8 cellular contexts compared by ENCODE assay signal in the genomic region with DNA sequence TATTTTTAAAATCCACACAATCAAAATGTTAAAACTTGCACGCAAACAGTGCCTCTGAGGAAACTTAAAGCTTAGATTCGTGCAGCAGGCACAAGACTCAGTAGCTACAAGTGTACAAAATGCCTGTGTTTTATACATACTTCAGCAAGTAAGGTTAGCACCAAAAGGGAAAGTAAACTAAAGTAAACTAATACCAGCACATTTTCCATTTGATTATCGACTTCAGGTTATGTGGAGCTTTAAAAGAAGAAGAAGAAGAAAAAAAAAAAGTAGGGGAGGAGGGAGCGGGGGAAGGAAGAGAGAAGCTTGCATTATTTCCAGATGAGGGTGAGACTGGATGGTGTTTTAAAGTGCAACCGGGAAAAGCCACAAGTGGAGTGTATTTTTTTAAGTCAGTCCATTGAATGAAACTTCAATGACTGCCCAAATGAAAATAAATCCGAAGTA.
A peak's percentile ranks its signal among the peaks of the same experiment; 100 is the strongest.
DNase-seq lines count a peak whose midpoint lies in the region; TF ChIP-seq lines count a peak whose summit lies in the region.

No MANE protein-coding gene starts in this region.

- H3K36me3 Mint-ChIP-seq in T-helper 1 cell treated with Interleukin-12 subunit alpha and Interleukin-12 subunit beta and Interleukin-4 antibody, amounts not matched to agents 30 μg/mL and 1 μg/mL, for 36 hours (ENCODE audit: low read depth), result no peaks in the 10 kb centered on the region

- DNase-seq in T-helper 1 cell (no peak), LNCaP clone FGC (ENCODE audit: low read depth) (no peak), brain pericyte (ENCODE audit: low read depth, low spot score) (peak; percentile 25), left kidney (ENCODE audit: low read depth, low spot score) (peak; percentile 56), superior temporal gyrus (ENCODE audit: extremely low spot score) (peak; percentile 78), HuH-7 (ENCODE audit: low spot score) (no peak)
- DNase-seq in activated effector memory CD4-positive, alpha-beta T cell treated with anti-CD3 and anti-CD28 coated beads, Interleukin-2, amount 50 U/mL, for 16 hours, result no peak

- peaks cover 18% of the 10 kb centered on the region for H3K4me1 Mint-ChIP-seq in T-helper 1 cell treated with Interleukin-12 subunit alpha and Interleukin-12 subunit beta and Interleukin-4 antibody, amounts not matched to agents 30 μg/mL and 1 μg/mL, for 36 hours (ENCODE audit: low read depth)

- peak overlapping the region; percentile 82 for H3K27ac Mint-ChIP-seq in T-helper 1 cell treated with Interleukin-12 subunit alpha and Interleukin-12 subunit beta and Interleukin-4 antibody, amounts not matched to agents 30 μg/mL and 1 μg/mL, for 36 hours

- H3K9me3 Mint-ChIP-seq in T-helper 1 cell treated with Interleukin-12 subunit alpha and Interleukin-12 subunit beta and Interleukin-4 antibody, amounts not matched to agents 30 μg/mL and 1 μg/mL, for 36 hours, result no peaks in the 10 kb centered on the region

- no peaks in the 10 kb centered on the region for H3K27me3 Mint-ChIP-seq in T-helper 1 cell treated with Interleukin-12 subunit alpha and Interleukin-12 subunit beta and Interleukin-4 antibody, amounts not matched to agents 30 μg/mL and 1 μg/mL, for 36 hours (ENCODE audit: low read depth)

- H3K4me3 ChIP-seq in LNCaP clone FGC (ENCODE audit: low read depth, low read length), result peak overlapping the region; percentile 51

- no peak for TF ChIP-seq CTCF in LNCaP clone FGC (IDR thresholded peaks at IDR 0.05; ENCODE audit: control insufficient read depth, extremely low read depth, insufficient read depth)

- no peak overlapping the region for H3K4me3 Mint-ChIP-seq in T-helper 1 cell treated with Interleukin-12 subunit alpha and Interleukin-12 subunit beta and Interleukin-4 antibody, amounts not matched to agents 30 μg/mL and 1 μg/mL, for 36 hours

Comparison
In these comparisons a context has a peak if more than half of its experiments do, and no peak if none do; other contexts are left out.
1. DNase-seq: peak in brain pericyte (single experiment), left kidney (single experiment) and superior temporal gyrus (single experiment); none in T-helper 1 cell (0 of 5), LNCaP clone FGC (single experiment), HuH-7 (single experiment) and activated effector memory CD4-positive, alpha-beta T cell treated with anti-CD3 and anti-CD28 coated beads, Interleukin-2, amount 50 U/mL, for 16 hours (single experiment).